In the genomic region with DNA sequence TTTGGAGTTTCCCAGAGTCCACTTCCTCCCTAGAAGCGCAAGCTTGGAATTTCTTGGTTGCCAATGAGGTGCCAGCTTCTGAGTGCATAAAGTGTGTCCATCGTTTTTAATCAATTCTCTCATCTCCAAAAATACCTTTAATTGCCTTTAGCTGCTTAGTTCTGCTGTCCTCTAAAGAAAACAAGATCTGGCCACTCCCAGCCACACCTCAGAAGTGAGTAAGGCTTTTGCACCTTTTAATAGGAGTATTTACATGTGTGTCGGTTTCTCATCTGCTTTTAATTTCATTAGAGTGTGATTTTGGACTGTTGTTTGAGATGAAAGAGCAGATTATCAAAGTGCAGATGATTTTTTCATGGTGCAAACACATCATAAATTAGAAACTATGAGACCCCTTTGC, we compare ENCODE assay signal across 1 cellular context.
TF ChIP-seq lines count a peak whose summit lies in the region.

No MANE protein-coding gene starts in this region.

TF ChIP-seq in HCT116, 20 proteins besides CTCF, POLR2A, EP300 and RAD21 (continued from another document):
- TF ChIP-seq YY1 (IDR thresholded peaks at IDR 0.05; ENCODE audit: extremely low read depth, insufficient replicate concordance, low read depth, low read length): no peak
- TF ChIP-seq, protein P1, sequence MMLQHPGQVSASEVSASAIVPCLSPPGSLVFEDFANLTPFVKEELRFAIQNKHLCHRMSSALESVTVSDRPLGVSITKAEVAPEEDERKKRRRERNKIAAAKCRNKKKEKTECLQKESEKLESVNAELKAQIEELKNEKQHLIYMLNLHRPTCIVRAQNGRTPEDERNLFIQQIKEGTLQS (IDR thresholded peaks at IDR 0.05): no peak
